Comparison of ENCODE assay signal across 1 cellular context in genomic region chr7:76417654-76418310, GRCh38. TPM values are rescaled to one million over a fixed set of nuclear protein-coding genes. Genes with fewer than 3 reads are reported as not detected.
"Had no signal": no experiment of that assay in that cellular context is flagged by ENCODE, and none has a peak within 500 bp of the region (broad histone marks: within the 10 kb centered on the region; RNA-seq: fewer than 3 reads in every experiment).

No MANE protein-coding gene starts in this region.

RNA-seq across cellular contexts. Expression of gene SSC4D, which starts 8.3 kb away (rescaled TPM):
- polyA plus RNA-seq: IgD-negative memory B cell had no signal
